In the genomic region with DNA sequence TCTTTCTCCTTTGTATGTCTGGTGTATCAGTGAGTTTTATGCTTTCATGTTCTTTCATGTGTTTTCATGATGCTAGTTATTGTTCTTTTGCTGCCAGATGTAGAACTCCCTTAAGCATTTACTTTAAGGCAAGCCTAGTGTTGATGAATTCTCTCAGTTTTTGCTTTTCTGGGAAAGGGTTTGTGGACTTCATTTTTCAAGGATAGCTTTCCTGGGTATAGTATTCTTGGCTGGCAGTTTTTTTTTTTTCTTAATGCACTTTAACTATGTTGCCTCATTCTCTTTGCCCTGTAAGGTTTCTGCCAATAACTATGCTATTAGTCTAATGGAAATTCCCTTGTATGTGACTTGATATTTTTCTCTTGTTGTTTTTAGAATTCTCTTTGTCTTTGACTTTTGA, we compare ENCODE assay signal across 6 cellular contexts.
"Had no signal": no experiment of that assay in that cellular context is flagged by ENCODE, and none has a peak within 500 bp of the region (broad histone marks: within the 10 kb centered on the region; RNA-seq: fewer than 3 reads in every experiment).

No MANE protein-coding gene starts in this region.

- H3K27ac ChIP-seq: HL-60, KMS-11 had no signal

- DNase-seq: IMR-90, KBM-7, KG1 had no signal

- H3K4me3 ChIP-seq: K562 had no signal
